ENCODE assay signal across 26 cellular contexts in genomic region chr1:64451449-64451848, GRCh38. TPM values are rescaled to one million over a fixed set of nuclear protein-coding genes. Genes with fewer than 3 reads are reported as not detected.
A peak's percentile ranks its signal among the peaks of the same experiment; 100 is the strongest.
DNase-seq lines count a peak whose midpoint lies in the region; ATAC-seq, FAIRE-seq and TF ChIP-seq lines count a peak whose summit lies in the region.
"Had no signal": no experiment of that assay in that cellular context is flagged by ENCODE, and none has a peak within 500 bp of the region (broad histone marks: within the 10 kb centered on the region; RNA-seq: fewer than 3 reads in every experiment).

No MANE protein-coding gene starts in this region.

- H3K27me3 Mint-ChIP-seq in nephron progenitor cell (ENCODE audit: low read depth, poor library complexity), result peaks cover 3% of the 10 kb centered on the region
- H3K27me3 Mint-ChIP-seq in T-helper 17 cell, result peaks cover 31% of the 10 kb centered on the region

- H2BK120ac ChIP-seq in mesendoderm (ENCODE audit: low read depth, low read length), result no peak overlapping the region

- no peaks in the 10 kb centered on the region for H3K9me3 ChIP-seq in K562 (replicated peaks; ENCODE audit: control insufficient read depth, insufficient read depth, low read depth, low read length)
- H3K9me3 ChIP-seq in T-helper 17 cell (ENCODE audit: control insufficient read depth, low read length, poor library complexity, severe bottlenecking), result no peaks in the 10 kb centered on the region
- H3K9me3 ChIP-seq: BE2C, BLaER1 had no signal

- no peaks in the 10 kb centered on the region for H3K9me1 ChIP-seq in K562 (ENCODE audit: control insufficient read depth, insufficient read depth, low read length)

- H3K4me1 Mint-ChIP-seq in nephron progenitor cell, result no peaks in the 10 kb centered on the region
- H3K4me1 Mint-ChIP-seq in T-helper 17 cell, result no peaks in the 10 kb centered on the region
- H3K4me1 Mint-ChIP-seq: CD14-positive monocyte; CD4-positive, alpha-beta memory T cell; CD4-positive, CD25-positive, alpha-beta regulatory T cell; CD8-positive, alpha-beta memory T cell had no signal

- no peak for FAIRE-seq in K562 (lab: Jason Lieb, UNC)
- FAIRE-seq: A204.1, GM12878, GM12892, GM18507 had no signal

- DNase-seq in K562 (ENCODE audit: extremely low read depth in 1 of 4, low spot score in 3 of 4) (no peak), mesendoderm (peak; percentile 85), nephron progenitor cell (no peak), T-helper 17 cell (no peak)
- DNase-seq: 8988T; ACHN; BE2C; C1 segment of cervical spinal cord; CD4-positive, alpha-beta memory T cell; CD4-positive, CD25-positive, alpha-beta regulatory T cell; CD8-positive, alpha-beta memory T cell; COR-L47; DMS 273 treated with DMSO at 0.1 percent for 48 hours; DMS153; DMS53; DMS79; DND-41; EL; GDM1 had no signal

- H3K4me1 ChIP-seq in K562 (replicated peaks in 1 of 2; ENCODE audit: control insufficient read depth in 2 of 2, insufficient read depth in 2 of 2, low read length in 2 of 2) (peaks cover 0 to 8% of the 10 kb centered on the region in 2 experiments; a peak in 2 of 5 replicates), mesendoderm (ENCODE audit: control insufficient read depth, low read depth, low read length) (peaks cover 7% of the 10 kb centered on the region)
- H3K4me1 ChIP-seq: BE2C, BLaER1 had no signal

- H3K9ac ChIP-seq in K562 (ENCODE audit: insufficient read depth in 1 of 2, low read depth in 2 of 2, low read length in 2 of 2), result no peak overlapping the region
- no peak overlapping the region for H3K9ac ChIP-seq in mesendoderm (ENCODE audit: low read length)
- H3K9ac ChIP-seq: BLaER1 had no signal

- H3K27me3 ChIP-seq in K562 (ENCODE audit: control insufficient read depth in 2 of 2, insufficient read depth in 2 of 2, low read length in 2 of 2), result peaks cover 0 to 11% of the 10 kb centered on the region in 2 experiments; a peak in 3 of 5 replicates
- H3K27me3 ChIP-seq in mesendoderm (ENCODE audit: insufficient read depth, low read length, poor library complexity), result no peaks in the 10 kb centered on the region
- H3K27me3 ChIP-seq: BE2C, BLaER1 had no signal

- no peak overlapping the region for H2BK15ac ChIP-seq in mesendoderm (replicated peaks; ENCODE audit: low read depth)

- H3K4me2 ChIP-seq in K562 (ENCODE audit: insufficient read depth, low read length) (no peak overlapping the region), mesendoderm (ENCODE audit: low read length) (no peak overlapping the region)
- H3K4me2 ChIP-seq: BLaER1 had no signal

- H3K4ac ChIP-seq in mesendoderm (ENCODE audit: low read depth, low read length), result no peak overlapping the region

- BruUV-seq in K562 (replicated peaks; lab: Mats Ljungman, UMichigan), result no TSS peak

- H2BK5ac ChIP-seq in mesendoderm (ENCODE audit: low read length), result no peak overlapping the region

- H3K27ac ChIP-seq in K562 (ENCODE audit: extremely low read depth, low read depth, low read length) (no peak overlapping the region), mesendoderm (ENCODE audit: low read depth, low read length) (no peak overlapping the region)
- H3K27ac ChIP-seq: BLaER1 had no signal

- no peak overlapping the region for H3K4me3 ChIP-seq in K562
- H3K4me3 ChIP-seq in mesendoderm (ENCODE audit: low read length), result no peak overlapping the region
- H3K4me3 ChIP-seq: BLaER1, GM12878 had no signal

- no peak overlapping the region for H2AFZ ChIP-seq in K562 (ENCODE audit: low read depth, low read length)

- ATAC-seq in K562 (no peak), T-helper 17 cell (no peak), HG03159 (IDR thresholded peaks at IDR 0.05; ENCODE audit: unreplicated experiment) (no peak)
- ATAC-seq: GM12878 had no signal

- in situ Hi-C loops in K562 (cut with MboI), result no loop called here

- no peaks in the 10 kb centered on the region for H3K79me1 ChIP-seq in mesendoderm (ENCODE audit: low read length)

- no peak for TF ChIP-seq POLR2A in K562 (conservative IDR thresholded peaks at IDR 0.05)

- no peak overlapping the region for H3K27ac Mint-ChIP-seq in nephron progenitor cell
- H3K27ac Mint-ChIP-seq in T-helper 17 cell, result no peak overlapping the region
- H3K27ac Mint-ChIP-seq: CD14-positive monocyte; CD4-positive, alpha-beta memory T cell; CD4-positive, CD25-positive, alpha-beta regulatory T cell; CD8-positive, alpha-beta memory T cell had no signal

- TF ChIP-seq RAD21 in K562 (CRISPR knock-in tag; conservative IDR thresholded peaks at IDR 0.05 in 1 of 2, IDR thresholded peaks at IDR 0.05 in 1 of 2), result no peak

- no peaks in the 10 kb centered on the region for H3K9me3 Mint-ChIP-seq in nephron progenitor cell
- H3K9me3 Mint-ChIP-seq: CD4-positive, alpha-beta memory T cell had no signal

- no peak overlapping the region for H4K5ac ChIP-seq in mesendoderm (ENCODE audit: low read length)

- H3K36me3 ChIP-seq in K562 (ENCODE audit: control insufficient read depth, insufficient read depth, low read length) (no peaks in the 10 kb centered on the region), mesendoderm (ENCODE audit: control insufficient read depth, insufficient read depth, low read length) (no peaks in the 10 kb centered on the region)
- H3K36me3 ChIP-seq: BE2C, BLaER1 had no signal

- no peak overlapping the region for H2AK5ac ChIP-seq in mesendoderm (ENCODE audit: low read length)

- intact Hi-C loops in K562 (cut with micrococcal nuclease), result no loop called here

- H3K18ac ChIP-seq in mesendoderm (ENCODE audit: low read length), result no peak overlapping the region

- no peak overlapping the region for H3K56ac ChIP-seq in mesendoderm (ENCODE audit: low read length)

- H3K36me3 Mint-ChIP-seq in nephron progenitor cell (ENCODE audit: low read depth) (no peaks in the 10 kb centered on the region), T-helper 17 cell (ENCODE audit: low read depth) (no peaks in the 10 kb centered on the region)
- H3K36me3 Mint-ChIP-seq: CD14-positive monocyte; CD4-positive, alpha-beta memory T cell; CD4-positive, CD25-positive, alpha-beta regulatory T cell had no signal

- POLR2A ChIA-PET in K562 (lab: Yijun Ruan, JAX), result interaction anchor here (1.5 kb wide), 1 partner anchor 13 kb away, joined by 4 read pairs; no protein-coding TSS in a partner anchor

- CTCF ChIA-PET in K562 (lab: Yijun Ruan, JAX; ENCODE audit: low intra/inter-chr PET ratio), result no interaction called here

- TF ChIP-seq EP300 in K562 (IDR thresholded peaks at IDR 0.05; ENCODE audit: low read length), result no peak

- H4K8ac ChIP-seq in mesendoderm (ENCODE audit: low read depth, low read length), result no peak overlapping the region

- TF ChIP-seq CTCF in K562 (IDR thresholded peaks at IDR 0.05 in 2 of 3, conservative IDR thresholded peaks at IDR 0.05 in 1 of 3; ENCODE audit: insufficient read depth in 2 of 3, low read depth in 1 of 3, low read length in 3 of 3) (no peak), nephron progenitor cell (IDR thresholded peaks at IDR 0.05) (no peak)

- H3K4me3 Mint-ChIP-seq in nephron progenitor cell, result no peak overlapping the region
- no peak overlapping the region for H3K4me3 Mint-ChIP-seq in T-helper 17 cell
- H3K4me3 Mint-ChIP-seq: CD14-positive monocyte; CD4-positive, alpha-beta memory T cell; CD4-positive, CD25-positive, alpha-beta regulatory T cell; CD8-positive, alpha-beta memory T cell had no signal

- 0% methylated on average over 1 of the region's 1 CpG for WGBS in K562 (ENCODE audit: insufficient coverage, low coverage, missing lambda C conversion rate)
- no CpG with 5 or more reads among the region's 1 CpG for WGBS in mesendoderm (ENCODE audit: extremely low coverage, insufficient coverage, low lambda C conversion rate)

- no peak overlapping the region for H3K23ac ChIP-seq in mesendoderm (ENCODE audit: low read length)

- no peaks in the 10 kb centered on the region for H4K20me1 ChIP-seq in K562 (replicated peaks; ENCODE audit: control insufficient read depth, insufficient read depth, low read length)
- H4K20me1 ChIP-seq: BLaER1 had no signal

- H3K79me2 ChIP-seq in K562 (ENCODE audit: control insufficient read depth, insufficient read depth, low read length) (no peaks in the 10 kb centered on the region), mesendoderm (ENCODE audit: control insufficient read depth, insufficient read depth, low read length) (no peaks in the 10 kb centered on the region)

TF ChIP-seq in K562, 482 proteins besides CTCF, POLR2A, EP300 and RAD21 (continues in another document):
- TF ChIP-seq MEIS2 (IDR thresholded peaks at IDR 0.05; ENCODE audit: partially characterized antibody), result peak; percentile 67
- TF ChIP-seq RBM34 (IDR thresholded peaks at IDR 0.05; ENCODE audit: borderline replicate concordance, insufficient read depth, low read length), result no peak
- no peak for TF ChIP-seq TCF7L2 (IDR thresholded peaks at IDR 0.05; ENCODE audit: low read depth, low read length)
- TF ChIP-seq ZC3H4 (CRISPR knock-in tag; IDR thresholded peaks at IDR 0.05; ENCODE audit: borderline replicate concordance), result no peak
- TF ChIP-seq ZNF263 (CRISPR knock-in tag; IDR thresholded peaks at IDR 0.05; ENCODE audit: borderline replicate concordance), result no peak
- TF ChIP-seq MECOM (CRISPR knock-in tag; IDR thresholded peaks at IDR 0.05), result peak; percentile 62; the same call in 1 of the 2 replicates

RNA-seq across cellular contexts. Expression of gene CACHD1, which starts 18.5 kb away (rescaled TPM):
- total RNA-seq in K562 (2011; cell fraction: chromatin; rRNA removed; ENCODE audit: low replicate concordance), result not detected in 2 replicates
- not detected in 2 replicates for total RNA-seq in K562 (2011; cell fraction: nucleolus; rRNA removed)
- total RNA-seq in K562 (2011; cell fraction: nucleoplasm; rRNA removed), result not detected in 2 replicates
- total RNA-seq in K562 (2014; rRNA removed), result not detected in 2 replicates
- total RNA-seq in K562 (2014; rRNA removed; fragmentation: Illumina TruSeq; extraction: Trizol), result not detected in 2 replicates
- total RNA-seq in K562 (2015; rRNA removed; fragmentation: Illumina TruSeq; extraction: Trizol), result not detected in 2 replicates
- total RNA-seq in K562 (2021), result 0.04 and 0.07 TPM in 2 replicates
- not detected in 2 replicates for polyA plus RNA-seq in K562 (2011; rRNA removed)
- polyA plus RNA-seq in K562 (2011; cell fraction: cytosol; rRNA removed), result 0.03 TPM in 1 of 2 replicates, not detected in the other
- polyA plus RNA-seq in K562 (2011; cell fraction: nucleus; rRNA removed), result not detected in 2 replicates
- polyA plus RNA-seq in K562 (2012), result not detected in 2 replicates
- polyA plus RNA-seq in K562 (2014; fragmentation: Illumina TruSeq; extraction: Trizol), result not detected in 2 replicates
- not detected for polyA plus RNA-seq in K562 (2014; fragmentation: Nextera tagmentation; extraction: Ambion mirVana)
- polyA plus RNA-seq in K562 (2014; rRNA removed), result not detected in 2 replicates
- not detected in 2 replicates for polyA minus RNA-seq in K562 (2011; rRNA and poly(A)+ RNA removed)
- polyA minus RNA-seq in K562 (2011; cell fraction: cytosol; rRNA and poly(A)+ RNA removed), result not detected in 2 replicates
- not detected in 2 replicates for polyA minus RNA-seq in K562 (2011; cell fraction: nucleus; rRNA and poly(A)+ RNA removed)
- polyA plus RNA-seq in mesendoderm (2013, experiment 1 of 2), result 40.3 TPM
- 39.6 TPM for polyA plus RNA-seq in mesendoderm (2013, experiment 2 of 2)
- under 1 TPM in 1 of 2 donors, not detected in 1; 0.05 TPM for total RNA-seq in T-helper 17 cell
- polyA plus RNA-seq: CD14-positive monocyte; CD4-positive, alpha-beta memory T cell; CD8-positive, alpha-beta memory T cell; GM12878 had no signal
